23 cellular contexts compared by ENCODE assay signal in genomic region chr20:46723039-46723438, GRCh38. TPM values are rescaled to one million over a fixed set of nuclear protein-coding genes. Genes with fewer than 3 reads are reported as not detected.
DNase-seq lines count a peak whose midpoint lies in the region; ATAC-seq, FAIRE-seq and TF ChIP-seq lines count a peak whose summit lies in the region.
"Had no signal": no experiment of that assay in that cellular context is flagged by ENCODE, and none has a peak within 500 bp of the region (broad histone marks: within the 10 kb centered on the region; RNA-seq: fewer than 3 reads in every experiment).

No MANE protein-coding gene starts in this region.

- H3K79me2 ChIP-seq in K562 (ENCODE audit: control insufficient read depth, insufficient read depth, low read length), result no peaks in the 10 kb centered on the region

- FAIRE-seq in HTR-8/SVneo (lab: Jason Lieb, UNC) (peak; percentile 65), K562 (lab: Jason Lieb, UNC) (no peak)
- FAIRE-seq: A204.1, D721Med, G401.6, GM12891, GM19239 had no signal

- no TSS peak for BruUV-seq in K562 (replicated peaks; lab: Mats Ljungman, UMichigan)

- no peak overlapping the region for H3K27ac Mint-ChIP-seq in stimulated activated naive CD8-positive, alpha-beta T cell treated with anti-CD3 and anti-CD28 coated beads, Interleukin-15, amount 100 ng/mL, for 72 hours
- H3K27ac Mint-ChIP-seq: CD14-positive monocyte; CD4-positive, alpha-beta T cell; CD8-positive, alpha-beta T cell had no signal

- in situ Hi-C loops in K562 (cut with MboI), result no loop called here

- 0% methylated on average over 1 of the region's 1 CpG for WGBS in K562 (ENCODE audit: insufficient coverage, low coverage, missing lambda C conversion rate)

- H3K27ac ChIP-seq in K562 (ENCODE audit: extremely low read depth, low read depth, low read length), result no peak overlapping the region
- H3K27ac ChIP-seq: BLaER1 had no signal

- H3K9me1 ChIP-seq in K562 (ENCODE audit: control insufficient read depth, insufficient read depth, low read length), result no peaks in the 10 kb centered on the region

- H3K4me1 ChIP-seq in K562 (replicated peaks in 1 of 2; ENCODE audit: control insufficient read depth in 2 of 2, insufficient read depth in 2 of 2, low read length in 2 of 2), result no peaks in the 10 kb centered on the region; a peak in 2 of 5 replicates
- H3K4me1 ChIP-seq: BE2C, BLaER1, Caco-2 had no signal

- peaks cover 0 to 11% of the 10 kb centered on the region in 2 experiments; a peak in 1 of 5 replicates for H3K27me3 ChIP-seq in K562 (ENCODE audit: control insufficient read depth in 2 of 2, insufficient read depth in 2 of 2, low read length in 2 of 2)
- H3K27me3 ChIP-seq: BE2C, BLaER1 had no signal

- ATAC-seq in K562, result no peak
- ATAC-seq in stimulated activated naive CD8-positive, alpha-beta T cell treated with anti-CD3 and anti-CD28 coated beads, Interleukin-15, amount 100 ng/mL, for 72 hours, result no peak
- ATAC-seq: CD8-positive, alpha-beta T cell had no signal

- no peak for TF ChIP-seq POLR2A in K562 (conservative IDR thresholded peaks at IDR 0.05)

- H3K9me3 ChIP-seq in K562 (replicated peaks; ENCODE audit: control insufficient read depth, insufficient read depth, low read depth, low read length), result no peaks in the 10 kb centered on the region
- H3K9me3 ChIP-seq: BE2C had no signal

- no peak for TF ChIP-seq CTCF in K562 (IDR thresholded peaks at IDR 0.05 in 2 of 3, conservative IDR thresholded peaks at IDR 0.05 in 1 of 3; ENCODE audit: insufficient read depth in 2 of 3, low read depth in 1 of 3, low read length in 3 of 3)

- no peak for TF ChIP-seq EP300 in K562 (IDR thresholded peaks at IDR 0.05; ENCODE audit: low read length)

- intact Hi-C loops in K562 (cut with micrococcal nuclease), result no loop called here

- no peak for TF ChIP-seq RAD21 in K562 (CRISPR knock-in tag; conservative IDR thresholded peaks at IDR 0.05 in 1 of 2, IDR thresholded peaks at IDR 0.05 in 1 of 2)

- H3K4me2 ChIP-seq in K562 (ENCODE audit: insufficient read depth, low read length), result no peak overlapping the region
- H3K4me2 ChIP-seq: BLaER1 had no signal

- H3K9ac ChIP-seq in K562 (ENCODE audit: insufficient read depth in 1 of 2, low read depth in 2 of 2, low read length in 2 of 2), result no peak overlapping the region
- H3K9ac ChIP-seq: BLaER1 had no signal

- H3K4me3 ChIP-seq in K562, result no peak overlapping the region
- H3K4me3 ChIP-seq: BLaER1 had no signal

- no peaks in the 10 kb centered on the region for H3K4me1 Mint-ChIP-seq in stimulated activated naive CD8-positive, alpha-beta T cell treated with anti-CD3 and anti-CD28 coated beads, Interleukin-15, amount 100 ng/mL, for 72 hours
- H3K4me1 Mint-ChIP-seq: CD14-positive monocyte had no signal

- DNase-seq in HTR-8/SVneo (ENCODE audit: insufficient read length, low spot score), result no peak
- no peak for DNase-seq in K562 (ENCODE audit: extremely low read depth in 1 of 4, low spot score in 3 of 4)
- DNase-seq in stimulated activated naive CD4-positive, alpha-beta T cell (lab: John Stamatoyannopoulos, UW), result no peak
- DNase-seq in stimulated activated naive CD8-positive, alpha-beta T cell treated with anti-CD3 and anti-CD28 coated beads, Interleukin-15, amount 100 ng/mL, for 72 hours, result no peak
- DNase-seq in CD1c-positive myeloid dendritic cell (ENCODE audit: extremely low spot score), result no peak
- DNase-seq: 8988T; ACHN; BE2C; C1 segment of cervical spinal cord; Caco-2; Calu3; CD4-positive, alpha-beta T cell; CD8-positive, alpha-beta T cell; DMS79 treated with DMSO at 0.1 percent for 48 hours; GF-D8 had no signal

- CTCF ChIA-PET in K562 (lab: Yijun Ruan, JAX; ENCODE audit: low intra/inter-chr PET ratio), result no interaction called here

- H3K27me3 Mint-ChIP-seq in stimulated activated naive CD8-positive, alpha-beta T cell treated with anti-CD3 and anti-CD28 coated beads, Interleukin-15, amount 100 ng/mL, for 72 hours, result no peaks in the 10 kb centered on the region

- H3K9me3 Mint-ChIP-seq in stimulated activated naive CD8-positive, alpha-beta T cell treated with anti-CD3 and anti-CD28 coated beads, Interleukin-15, amount 100 ng/mL, for 72 hours, result peaks cover 8 to 28% of the 10 kb centered on the region in 2 donors

- H4K20me1 ChIP-seq in K562 (replicated peaks; ENCODE audit: control insufficient read depth, insufficient read depth, low read length), result no peaks in the 10 kb centered on the region
- H4K20me1 ChIP-seq: BLaER1 had no signal

- POLR2A ChIA-PET in K562 (lab: Yijun Ruan, JAX), result no interaction called here

- H3K36me3 ChIP-seq in K562 (ENCODE audit: control insufficient read depth, insufficient read depth, low read length), result no peaks in the 10 kb centered on the region
- H3K36me3 ChIP-seq: BE2C, BLaER1 had no signal

- H2AFZ ChIP-seq in K562 (ENCODE audit: low read depth, low read length), result no peak overlapping the region

- H3K4me3 Mint-ChIP-seq in stimulated activated naive CD8-positive, alpha-beta T cell treated with anti-CD3 and anti-CD28 coated beads, Interleukin-15, amount 100 ng/mL, for 72 hours, result no peak overlapping the region
- H3K4me3 Mint-ChIP-seq: CD14-positive monocyte; CD4-positive, alpha-beta T cell; CD8-positive, alpha-beta T cell had no signal

TF ChIP-seq in K562, 482 proteins besides CTCF, POLR2A, EP300 and RAD21:
- TF ChIP-seq ZNF408 (CRISPR knock-in tag; IDR thresholded peaks at IDR 0.05; ENCODE audit: low read depth) (no peak), HSF4 (CRISPR knock-in tag; IDR thresholded peaks at IDR 0.05; ENCODE audit: borderline replicate concordance) (no peak), HEY1 (CRISPR knock-in tag; IDR thresholded peaks at IDR 0.05; ENCODE audit: borderline replicate concordance) (no peak), RBM25 (IDR thresholded peaks at IDR 0.05; ENCODE audit: low read depth, low read length, severe bottlenecking) (peak; percentile 91)

RNA-seq across cellular contexts. Expression of gene SLC2A10, which starts 13.6 kb away (rescaled TPM):
- 0.21 TPM in 1 of 2 replicates, not detected in the other for total RNA-seq in K562 (2011; cell fraction: chromatin; rRNA removed; ENCODE audit: low replicate concordance)
- 1.0 and 1.8 TPM in 2 replicates for total RNA-seq in K562 (2011; cell fraction: nucleolus; rRNA removed)
- total RNA-seq in K562 (2011; cell fraction: nucleoplasm; rRNA removed), result 1.7 and 1.9 TPM in 2 replicates
- total RNA-seq in K562 (2014; rRNA removed) (0.86 and 1.8 TPM in 2 replicates), K562 (2014; rRNA removed; fragmentation: Illumina TruSeq; extraction: Trizol) (0.06 and 0.07 TPM in 2 replicates), K562 (2015; rRNA removed; fragmentation: Illumina TruSeq; extraction: Trizol) (0.22 and 0.57 TPM in 2 replicates), K562 (2021) (0.16 and 0.58 TPM in 2 replicates)
- polyA plus RNA-seq in K562 (2011; rRNA removed) (0.10 and 0.38 TPM in 2 replicates), K562 (2014; fragmentation: Illumina TruSeq; extraction: Trizol) (0.12 and 0.14 TPM in 2 replicates), K562 (2014; fragmentation: Nextera tagmentation; extraction: Ambion mirVana) (under 1 TPM; 0.01 to 0.08 TPM), K562 (2014; rRNA removed) (0.04 and 0.11 TPM in 2 replicates)
- polyA plus RNA-seq in K562 (2011; cell fraction: cytosol; rRNA removed), result 0.22 and 0.33 TPM in 2 replicates
- polyA plus RNA-seq in K562 (2011; cell fraction: nucleus; rRNA removed), result 1.1 and 1.7 TPM in 2 replicates
- polyA plus RNA-seq in K562 (2012), result 0.64 and 2.1 TPM in 2 replicates
- polyA minus RNA-seq in K562 (2011; rRNA and poly(A)+ RNA removed), result 0.07 and 0.84 TPM in 2 replicates
- 0.82 TPM in 1 of 2 replicates, not detected in the other for polyA minus RNA-seq in K562 (2011; cell fraction: cytosol; rRNA and poly(A)+ RNA removed)
- polyA minus RNA-seq in K562 (2011; cell fraction: nucleus; rRNA and poly(A)+ RNA removed), result 1.4 TPM in 1 of 2 replicates, not detected in the other
- total RNA-seq: A673; CD4-positive, alpha-beta T cell; CD8-positive, alpha-beta T cell had no signal
- polyA plus RNA-seq: CD14-positive monocyte had no signal

RNA-seq across cellular contexts. Expression of gene TP53RK, which starts 33.8 kb away (rescaled TPM):
- 8.1 and 13.3 TPM in 2 replicates for total RNA-seq in K562 (2011; cell fraction: chromatin; rRNA removed; ENCODE audit: low replicate concordance)
- 8.9 and 10.0 TPM in 2 replicates for total RNA-seq in K562 (2011; cell fraction: nucleolus; rRNA removed)
- 12.8 and 19.0 TPM in 2 replicates for total RNA-seq in K562 (2011; cell fraction: nucleoplasm; rRNA removed)
- total RNA-seq in K562 (2014; rRNA removed), result 35.1 and 43.5 TPM in 2 replicates
- total RNA-seq in K562 (2014; rRNA removed; fragmentation: Illumina TruSeq; extraction: Trizol), result 17.2 and 18.4 TPM in 2 replicates
- total RNA-seq in K562 (2015; rRNA removed; fragmentation: Illumina TruSeq; extraction: Trizol), result 16.7 and 18.0 TPM in 2 replicates
- 12.9 and 16.4 TPM in 2 replicates for total RNA-seq in K562 (2021)
- 14.4 and 18.3 TPM in 2 replicates for polyA plus RNA-seq in K562 (2011; rRNA removed)
- polyA plus RNA-seq in K562 (2011; cell fraction: cytosol; rRNA removed), result 9.9 and 11.6 TPM in 2 replicates
- 5.7 and 7.0 TPM in 2 replicates for polyA plus RNA-seq in K562 (2011; cell fraction: nucleus; rRNA removed)
- 9.6 and 12.2 TPM in 2 replicates for polyA plus RNA-seq in K562 (2012)
- 10.7 and 13.2 TPM in 2 replicates for polyA plus RNA-seq in K562 (2014; fragmentation: Illumina TruSeq; extraction: Trizol)
- 1 to 10 TPM; 2.9 to 4.2 TPM for polyA plus RNA-seq in K562 (2014; fragmentation: Nextera tagmentation; extraction: Ambion mirVana)
- polyA plus RNA-seq in K562 (2014; rRNA removed), result 18.5 and 24.8 TPM in 2 replicates
- 9.8 and 12.9 TPM in 2 replicates for polyA minus RNA-seq in K562 (2011; rRNA and poly(A)+ RNA removed)
- 6.1 and 6.4 TPM in 2 replicates for polyA minus RNA-seq in K562 (2011; cell fraction: cytosol; rRNA and poly(A)+ RNA removed)
- 6.5 and 10.7 TPM in 2 replicates for polyA minus RNA-seq in K562 (2011; cell fraction: nucleus; rRNA and poly(A)+ RNA removed)
